Comparison of ENCODE assay signal across 26 cellular contexts in the genomic region with DNA sequence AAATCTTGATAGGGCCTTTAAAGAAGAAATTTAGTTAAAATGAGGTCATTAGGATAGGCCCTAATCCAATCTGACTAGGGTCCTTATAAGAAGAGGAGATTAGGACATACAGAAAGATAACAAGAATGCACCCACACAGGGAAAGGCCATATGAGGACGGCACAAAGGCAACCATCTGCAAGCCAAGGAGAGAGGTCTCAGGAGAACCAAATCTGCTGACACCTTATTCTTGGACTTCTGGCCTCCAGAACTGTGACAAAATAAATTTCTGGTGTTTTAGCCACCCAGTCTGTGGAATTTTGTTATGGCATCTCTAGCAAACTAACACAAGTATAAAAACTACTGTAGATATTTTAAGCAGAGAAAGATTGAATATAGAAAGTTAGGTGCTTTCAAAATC.
"Had no signal": no experiment of that assay in that cellular context is flagged by ENCODE, and none has a peak within 500 bp of the region (broad histone marks: within the 10 kb centered on the region; RNA-seq: fewer than 3 reads in every experiment).

No MANE protein-coding gene starts in this region.

- ATAC-seq: effector memory CD8-positive, alpha-beta T cell; esophagus mucosa; gastrocnemius medialis; heart right ventricle; left lung; left ventricle myocardium superior; lower lobe of right lung; mucosa of descending colon; naive thymus-derived CD8-positive, alpha-beta T cell had no signal

- H3K9me3 ChIP-seq: esophagus squamous epithelium, gastrocnemius medialis, left lung, lower lobe of right lung, mucosa of descending colon had no signal

- DNase-seq: cortex of kidney; effector CD8-positive, alpha-beta T cell; effector memory CD8-positive, alpha-beta T cell; endodermal cell; erythroblast; esophagus squamous epithelium; foreskin fibroblast; foreskin melanocyte; gastrocnemius medialis; glutamatergic neuron; head of caudate nucleus; heart right ventricle; hippocampal formation; left cardiac atrium; left lung; left ventricle myocardium superior; lower lobe of right lung; mesenchymal stem cell; mucosa of descending colon; naive B cell; naive thymus-derived CD8-positive, alpha-beta T cell had no signal

- H3K36me3 ChIP-seq: esophagus squamous epithelium, gastrocnemius medialis, heart right ventricle, left lung, lower lobe of right lung had no signal

- FAIRE-seq: endometrium, islet of Langerhans, keratinocyte had no signal

- H3K4me3 ChIP-seq: esophagus squamous epithelium, gastrocnemius medialis, heart right ventricle, left lung, lower lobe of right lung, mucosa of descending colon had no signal

- H3K27ac ChIP-seq: epithelial cell of prostate, esophagus squamous epithelium, gastrocnemius medialis, heart right ventricle, left lung, lower lobe of right lung had no signal

- H3K27me3 ChIP-seq: esophagus squamous epithelium, gastrocnemius medialis, heart right ventricle, left lung had no signal
